ENCODE assay signal across 12 cellular contexts in genomic region chr4:79050521-79050880, GRCh38.
DNase-seq lines count a peak whose midpoint lies in the region; ATAC-seq, FAIRE-seq and TF ChIP-seq lines count a peak whose summit lies in the region.
"Had no signal": no experiment of that assay in that cellular context is flagged by ENCODE, and none has a peak within 500 bp of the region (broad histone marks: within the 10 kb centered on the region; RNA-seq: fewer than 3 reads in every experiment).

No MANE protein-coding gene starts in this region.

- no peak for ATAC-seq in GM21360 (IDR thresholded peaks at IDR 0.05; ENCODE audit: unreplicated experiment)
- ATAC-seq: activated T-cell treated with anti-CD3 and anti-CD28 coated beads, Interleukin-2, amount 50 U/mL, for 4 hours; body of pancreas had no signal

- no peaks in the 10 kb centered on the region for H3K36me3 ChIP-seq in small intestine (ENCODE audit: control insufficient read depth in 2 of 2, insufficient read depth in 2 of 2, low read length in 2 of 2)
- H3K36me3 ChIP-seq: Peyer's patch had no signal

- H3K4me3 ChIP-seq in NB4 (ENCODE audit: low read depth, low read length) (peak overlapping the region; percentile 59), small intestine (ENCODE audit: low read depth in 1 of 2, low read length in 2 of 2) (no peak overlapping the region)
- H3K4me3 ChIP-seq: body of pancreas had no signal

- H3K4me1 ChIP-seq in small intestine (ENCODE audit: control insufficient read depth in 2 of 2, insufficient read depth in 1 of 2, low read depth in 1 of 2, low read length in 1 of 2): no peaks in the 10 kb centered on the region

- no peak for TF ChIP-seq CTCF in NB4 (IDR thresholded peaks at IDR 0.05; ENCODE audit: low read depth, low read length)

- WGBS in small intestine, 3 donors: 14 to 66% (median 45%) methylated on average over 6 of the region's 6 CpGs

- H3K9me3 ChIP-seq in small intestine (ENCODE audit: control insufficient read depth, low read depth): no peaks in the 10 kb centered on the region
- H3K9me3 ChIP-seq: body of pancreas, Peyer's patch had no signal

- no peaks in the 10 kb centered on the region for H3K27me3 ChIP-seq in small intestine (ENCODE audit: control insufficient read depth in 2 of 2, insufficient read depth in 2 of 2, low read length in 2 of 2)
- H3K27me3 ChIP-seq: body of pancreas, Peyer's patch had no signal

- FAIRE-seq in small intestine (lab: Jason Lieb, UNC): no peak

- no peak for TF ChIP-seq POLR2A in NB4 (IDR thresholded peaks at IDR 0.05; ENCODE audit: extremely low read depth, insufficient read length)

- H3K27ac ChIP-seq in small intestine (ENCODE audit: low read depth in 1 of 2, low read length in 1 of 2): no peak overlapping the region
- H3K27ac ChIP-seq: body of pancreas had no signal

- DNase-seq in NB4 (ENCODE audit: low read depth): peak; percentile 72
- DNase-seq in NCI-H345 (lab: John Stamatoyannopoulos, UW): peak; percentile 75
- DNase-seq in cerebellum (ENCODE audit: low spot score): peak; percentile 76
- DNase-seq in small intestine: peak; percentile 66
- no peak for DNase-seq in activated CD4-positive, alpha-beta T cell treated with anti-CD3 and anti-CD28 coated beads for 1 hour
- no peak for DNase-seq in activated CD4-positive, alpha-beta T cell treated with anti-CD3 and anti-CD28 coated beads for 4 hours
- DNase-seq: activated T-cell treated with anti-CD3 and anti-CD28 coated beads, Interleukin-2, amount 50 U/mL, for 4 hours; CD4-positive, alpha-beta memory T cell; midbrain had no signal

Comparison
In these comparisons a context has a peak if more than half of its experiments do, and no peak if none do; other contexts are left out.
1. DNase-seq: peak in NB4 (single experiment), NCI-H345 (single experiment), cerebellum (single experiment) and small intestine (single experiment); none in activated CD4-positive, alpha-beta T cell treated with anti-CD3 and anti-CD28 coated beads for 1 hour (single experiment) and activated CD4-positive, alpha-beta T cell treated with anti-CD3 and anti-CD28 coated beads for 4 hours (0 of 2).